16 cellular contexts compared by ENCODE assay signal in the genomic region with DNA sequence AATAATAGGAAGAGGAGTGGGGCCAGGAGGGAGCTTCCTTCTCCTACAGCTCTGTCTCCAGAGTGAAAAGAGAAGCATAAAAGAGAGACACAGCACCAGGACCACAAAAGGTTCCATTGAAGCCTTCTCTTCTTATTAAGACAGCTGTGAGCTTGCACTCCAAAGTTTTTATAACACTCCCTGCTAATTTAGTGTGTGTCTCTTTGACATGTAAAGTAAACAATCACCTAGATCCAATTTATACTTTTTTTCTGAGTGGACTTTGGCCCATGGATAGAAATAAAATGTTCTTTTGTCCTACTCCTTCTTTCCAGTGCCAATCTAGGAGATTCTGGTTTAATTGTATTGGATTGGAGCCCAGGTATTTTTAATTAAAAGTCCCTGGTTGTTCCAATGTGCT. TPM values are rescaled to one million over a fixed set of nuclear protein-coding genes. Genes with fewer than 3 reads are reported as not detected.
A peak's percentile ranks its signal among the peaks of the same experiment; 100 is the strongest.
DNase-seq lines count a peak whose midpoint lies in the region; ATAC-seq, FAIRE-seq and TF ChIP-seq lines count a peak whose summit lies in the region.
"Had no signal": no experiment of that assay in that cellular context is flagged by ENCODE, and none has a peak within 500 bp of the region (broad histone marks: within the 10 kb centered on the region; RNA-seq: fewer than 3 reads in every experiment).

CYP2C8 (minus strand) TSS at position 212 of the 400 bp plus-strand sequence; CDS start at position 117, 95 bp downstream.

- no peaks in the 10 kb centered on the region for H3K27me3 ChIP-seq in body of pancreas
- no peaks in the 10 kb centered on the region for H3K27me3 ChIP-seq in HepG2 (ENCODE audit: control insufficient read depth in 1 of 2, insufficient read depth in 2 of 2, low read length in 2 of 2)
- no peaks in the 10 kb centered on the region for H3K27me3 ChIP-seq in SJCRH30

- FAIRE-seq in HepG2 (lab: Jason Lieb, UNC) (no peak), urothelium cell line (lab: Jason Lieb, UNC) (no peak)
- FAIRE-seq: GM12891 had no signal

- H3K27ac ChIP-seq in 22Rv1 (peak within 1 kb of the TSS; percentile 72), body of pancreas (peak within 1 kb of the TSS in 3 of 4 donors; percentile 13 to 30 (median 17)), HepG2 (ENCODE audit: extremely low read length, insufficient read depth, low read length) (no peak within 1 kb of the TSS), SJCRH30 (no peak within 1 kb of the TSS)
- H3K27ac ChIP-seq: C4-2B, HL-60 had no signal

- no peaks in the 10 kb centered on the region for H3K9me3 ChIP-seq in body of pancreas
- H3K9me3 ChIP-seq in HepG2 (ENCODE audit: low read length) = no peaks in the 10 kb centered on the region
- no peaks in the 10 kb centered on the region for H3K9me3 ChIP-seq in SJCRH30 (replicated peaks)

- H3K4me2 ChIP-seq in HepG2 (ENCODE audit: low read depth, low read length) = no peak within 1 kb of the TSS
- H3K4me2 ChIP-seq: GM23338 had no signal

- CTCF ChIA-PET in HepG2 (lab: Yijun Ruan, JAX; ENCODE audit: low intra/inter-chr PET ratio, low total read pairs) = no interaction called here

- no peak for TF ChIP-seq POLR2A in body of pancreas (IDR thresholded peaks at IDR 0.05)
- no peak for TF ChIP-seq POLR2A in HepG2 (IDR thresholded peaks at IDR 0.05; ENCODE audit: insufficient read depth in 1 of 2, low read depth in 2 of 2, low read length in 2 of 2)

- ATAC-seq in body of pancreas = peak; percentile 73
- no peak for ATAC-seq in HepG2
- ATAC-seq: GM23338 had no signal

- no TSS peak for BruUV-seq in HepG2 (replicated peaks; lab: Mats Ljungman, UMichigan)

- H3K9ac ChIP-seq in HepG2 (ENCODE audit: insufficient read depth, low read depth, low read length) = no peak within 1 kb of the TSS

- no peaks in the 10 kb centered on the region for H3K27me3 Mint-ChIP-seq in activated CD4-positive, alpha-beta T cell treated with anti-CD3 and anti-CD28 coated beads, Interleukin-2, amount 10 ng/mL, durations not matched to agents 24 days and 14 days
- H3K27me3 Mint-ChIP-seq: CD4-positive, alpha-beta memory T cell had no signal

- no peak for DNase-seq in body of pancreas
- DNase-seq in HepG2 (ENCODE audit: low spot score) = no peak
- DNase-seq in mucosa of gallbladder (ENCODE audit: low spot score) = no peak
- DNase-seq in SJCRH30 = no peak
- no peak for DNase-seq in activated CD4-positive, CD25-positive, alpha-beta regulatory T cell (lab: John Stamatoyannopoulos, UW)
- DNase-seq in activated CD4-positive, alpha-beta T cell treated with anti-CD3 and anti-CD28 coated beads, Interleukin-2, amount 10 ng/mL, durations not matched to agents 24 days and 14 days = no peak
- no peak for DNase-seq in urothelium cell line (ENCODE audit: low spot score)
- DNase-seq: CD4-positive, alpha-beta memory T cell; DMS79; H7 had no signal

- H3K4me3 Mint-ChIP-seq in activated CD4-positive, alpha-beta T cell treated with anti-CD3 and anti-CD28 coated beads, Interleukin-2, amount 10 ng/mL, durations not matched to agents 24 days and 14 days = no peak within 1 kb of the TSS
- H3K4me3 Mint-ChIP-seq: B cell; CD4-positive, alpha-beta memory T cell; GM23338 had no signal

- TF ChIP-seq EP300 in HepG2 (IDR thresholded peaks at IDR 0.05; ENCODE audit: low read depth in 2 of 2, low read length in 2 of 2) (no peak), HepG2 (CRISPR knock-in tag; IDR thresholded peaks at IDR 0.05; ENCODE audit: borderline replicate concordance) (no peak)

- H3K36me3 ChIP-seq in body of pancreas (replicated peaks in 1 of 2; ENCODE audit: insufficient read depth in 1 of 2, low read depth in 2 of 2) (no peaks in the 10 kb centered on the region), HepG2 (replicated peaks in 1 of 2; ENCODE audit: control insufficient read depth in 1 of 2, insufficient read depth in 2 of 2, low read length in 2 of 2) (no peaks in the 10 kb centered on the region), SJCRH30 (no peaks in the 10 kb centered on the region)

- TF ChIP-seq CTCF in 22Rv1 (IDR thresholded peaks at IDR 0.05) (no peak), body of pancreas (IDR thresholded peaks at IDR 0.05) (no peak), HepG2 (CRISPR knock-in tag; IDR thresholded peaks at IDR 0.05) (no peak)

- intact Hi-C loops in body of pancreas (cut with DNase I) = no loop called here
- intact Hi-C loops in HepG2 (cut with micrococcal nuclease; ENCODE audit: unreplicated experiment) = no loop called here
- intact Hi-C loops in activated CD4-positive, alpha-beta T cell treated with anti-CD3 and anti-CD28 coated beads, Interleukin-2, amount 10 ng/mL, durations not matched to agents 24 days and 14 days (cut with micrococcal nuclease) = no loop called here

- H3K79me2 ChIP-seq in HepG2 (ENCODE audit: insufficient read depth, low read length) = no peaks in the 10 kb centered on the region

- POLR2A ChIA-PET in HepG2 (lab: Yijun Ruan, JAX) = no interaction called here

- in situ Hi-C loops in HepG2 (cut with HindIII; ENCODE audit: extremely low pct_ligation_motif_present, low pct_unique_long_range_greater_than_20kb) = no loop called here

- H3K4me1 ChIP-seq in body of pancreas (peaks cover 55% of the 10 kb centered on the region), HepG2 (ENCODE audit: insufficient read depth, low read length) (no peaks in the 10 kb centered on the region), SJCRH30 (no peaks in the 10 kb centered on the region)

- H3K9me3 Mint-ChIP-seq in activated CD4-positive, alpha-beta T cell treated with anti-CD3 and anti-CD28 coated beads, Interleukin-2, amount 10 ng/mL, durations not matched to agents 24 days and 14 days = no peaks in the 10 kb centered on the region

- no peak for TF ChIP-seq RAD21 in HepG2 (CRISPR knock-in tag; IDR thresholded peaks at IDR 0.05)

- no peaks in the 10 kb centered on the region for H4K20me1 ChIP-seq in HepG2 (ENCODE audit: insufficient read depth, low read length)

- no peaks in the 10 kb centered on the region for H3K36me3 Mint-ChIP-seq in activated CD4-positive, alpha-beta T cell treated with anti-CD3 and anti-CD28 coated beads, Interleukin-2, amount 10 ng/mL, durations not matched to agents 24 days and 14 days (ENCODE audit: low read depth)
- H3K36me3 Mint-ChIP-seq: CD4-positive, alpha-beta memory T cell had no signal

- H3K4me3 ChIP-seq in body of pancreas (no peak within 1 kb of the TSS), HepG2 (replicated peaks in 1 of 3; ENCODE audit: insufficient read depth in 1 of 3, low read depth in 2 of 3, low read length in 3 of 3) (no peak within 1 kb of the TSS), SJCRH30 (no peak within 1 kb of the TSS)
- H3K4me3 ChIP-seq: GM23338 had no signal

- no peak within 1 kb of the TSS for H2AFZ ChIP-seq in HepG2 (ENCODE audit: low read length)
- H2AFZ ChIP-seq: GM23338 had no signal

- no peaks in the 10 kb centered on the region for H3K4me1 Mint-ChIP-seq in activated CD4-positive, alpha-beta T cell treated with anti-CD3 and anti-CD28 coated beads, Interleukin-2, amount 10 ng/mL, durations not matched to agents 24 days and 14 days
- H3K4me1 Mint-ChIP-seq: B cell; CD4-positive, alpha-beta memory T cell; GM23338 had no signal

- H3K27ac Mint-ChIP-seq in activated CD4-positive, alpha-beta T cell treated with anti-CD3 and anti-CD28 coated beads, Interleukin-2, amount 10 ng/mL, durations not matched to agents 24 days and 14 days = no peak within 1 kb of the TSS
- H3K27ac Mint-ChIP-seq: B cell; CD4-positive, alpha-beta memory T cell; GM23338 had no signal

TF ChIP-seq in HepG2, 621 proteins besides CTCF, POLR2A, EP300 and RAD21 (continues in another document):
- TF ChIP-seq ZNF7 (CRISPR knock-in tag; IDR thresholded peaks at IDR 0.05) = peak; percentile 83

RNA-seq across cellular contexts. Expression of gene CYP2C8, which starts in this region (rescaled TPM):
- 10 to 100 TPM in 1 of 2 donors, 1 to 10 TPM in 1; 3.4 to 12.9 TPM for total RNA-seq in body of pancreas
- 0.09 TPM in 1 of 2 replicates, not detected in the other for total RNA-seq in HepG2 (2016; rRNA removed; fragmentation: Illumina TruSeq; extraction: Trizol)
- 0.10 TPM in 1 of 2 replicates, not detected in the other for total RNA-seq in HepG2 (2016; cell fraction: cytosol; rRNA removed; fragmentation: Illumina TruSeq; extraction: Trizol; ENCODE audit: low read depth)
- 0.15 TPM in 1 of 2 replicates, not detected in the other for total RNA-seq in HepG2 (2016; cell fraction: insoluble cytoplasmic fraction; rRNA removed; fragmentation: Illumina TruSeq; extraction: Trizol)
- total RNA-seq in HepG2 (2016; cell fraction: membrane; rRNA removed; fragmentation: Illumina TruSeq; extraction: Trizol) = 0.14 and 0.19 TPM in 2 replicates
- 0.31 and 0.84 TPM in 2 replicates for total RNA-seq in HepG2 (2016; cell fraction: nucleus; rRNA removed; fragmentation: Illumina TruSeq; extraction: Trizol)
- polyA plus RNA-seq in HepG2 (2011; rRNA removed) = 0.13 and 0.15 TPM in 2 replicates
- 0.03 TPM in 2 replicates for polyA plus RNA-seq in HepG2 (2011; cell fraction: cytosol; rRNA removed)
- 0.37 and 0.68 TPM in 2 replicates for polyA plus RNA-seq in HepG2 (2011; cell fraction: nucleus; rRNA removed)
- 0.11 TPM in 1 of 2 replicates, not detected in the other for polyA plus RNA-seq in HepG2 (2012)
- not detected in 2 replicates for polyA plus RNA-seq in HepG2 (2016; cell fraction: cytosol; fragmentation: Illumina TruSeq; extraction: Trizol; ENCODE audit: low read depth)
- polyA plus RNA-seq in HepG2 (2016; cell fraction: insoluble cytoplasmic fraction; fragmentation: Illumina TruSeq; extraction: Trizol; ENCODE audit: low read depth) = not detected in 2 replicates
- polyA plus RNA-seq in HepG2 (2016; cell fraction: membrane; fragmentation: Illumina TruSeq; extraction: Trizol; ENCODE audit: low read depth) = not detected in 2 replicates
- 2.4 and 2.8 TPM in 2 replicates for polyA plus RNA-seq in HepG2 (2016; cell fraction: nucleus; fragmentation: Illumina TruSeq; extraction: Trizol; ENCODE audit: insufficient read depth, low read depth)
- not detected in 2 replicates for polyA minus RNA-seq in HepG2 (2011; rRNA and poly(A)+ RNA removed; ENCODE audit: low replicate concordance)
- not detected in 2 replicates for polyA minus RNA-seq in HepG2 (2011; cell fraction: cytosol; rRNA and poly(A)+ RNA removed)
- 0.75 TPM in 1 of 2 replicates, not detected in the other for polyA minus RNA-seq in HepG2 (2011; cell fraction: nucleus; rRNA and poly(A)+ RNA removed)
- 40.3 TPM for total RNA-seq in mucosa of gallbladder
- not detected in 2 replicates for total RNA-seq in SJCRH30 (2014; rRNA removed; shearing (Covaris generic))
- total RNA-seq in activated CD4-positive, alpha-beta T cell treated with anti-CD3 and anti-CD28 coated beads, Interleukin-2, amount 10 ng/mL, durations not matched to agents 24 days and 14 days = 0.12 TPM in 1 of 2 replicates, not detected in the other
- total RNA-seq: CD4-positive, alpha-beta memory T cell had no signal
- polyA plus RNA-seq: CD4-positive, alpha-beta memory T cell had no signal

Comparison
In these comparisons a context has a peak if more than half of its experiments do, and no peak if none do; other contexts are left out.
1. H3K27ac ChIP-seq: peak in 22Rv1 (single experiment) and body of pancreas (3 of 4); none in HepG2 (single experiment) and SJCRH30 (single experiment).